8 cellular contexts compared by ENCODE assay signal in the genomic region with DNA sequence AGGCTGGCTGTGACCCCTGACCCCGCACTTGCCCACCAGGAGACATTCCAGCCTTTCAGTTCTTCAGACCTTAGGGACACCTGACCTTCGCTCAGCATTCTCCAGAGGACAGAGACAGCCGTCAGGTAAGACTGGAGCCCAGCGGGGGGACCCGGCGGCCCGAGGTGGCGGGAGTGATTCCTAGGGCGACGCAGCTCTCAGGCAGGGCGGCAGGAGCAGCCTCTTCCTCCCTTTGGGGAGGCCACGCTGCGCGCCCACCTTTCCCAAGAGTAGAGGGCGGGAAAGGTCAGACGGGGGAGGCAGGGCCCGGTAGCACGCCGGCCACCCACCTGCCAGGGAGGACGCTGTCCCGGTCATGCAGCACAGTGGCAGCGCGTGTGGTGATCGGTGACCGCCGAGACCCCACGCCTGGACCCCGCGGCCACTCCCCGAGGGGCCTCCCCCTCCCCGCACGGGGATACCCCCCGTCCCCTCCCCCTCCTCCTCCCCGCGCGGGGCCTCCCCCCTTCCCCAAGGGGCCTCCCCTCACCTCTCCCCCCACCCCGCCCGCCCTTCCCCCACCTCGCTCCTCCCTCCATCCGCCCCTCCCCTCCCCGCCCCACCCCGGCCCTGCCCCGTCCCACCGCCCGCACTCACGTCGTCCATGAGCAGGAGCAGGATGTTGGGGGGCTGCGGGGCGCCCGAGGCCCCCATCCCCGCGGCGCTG. TPM values are rescaled to one million over a fixed set of nuclear protein-coding genes. Genes with fewer than 3 reads are reported as not detected.
DNase-seq lines count a peak whose midpoint lies in the region; ATAC-seq and TF ChIP-seq lines count a peak whose summit lies in the region.

No MANE protein-coding gene starts in this region.

- no peak for TF ChIP-seq CTCF in nephron (IDR thresholded peaks at IDR 0.05; ENCODE audit: unreplicated experiment in 3 of 3)

- no peak overlapping the region for H3K27ac ChIP-seq in SJSA1

- no peak for DNase-seq in SJSA1 (ENCODE audit: low read depth in 1 of 2, low spot score in 2 of 2)
- no peak for DNase-seq in EL
- DNase-seq in glomerular visceral epithelial cell (ENCODE audit: extremely low spot score) = no peak
- no peak for DNase-seq in AML-193 (lab: John Stamatoyannopoulos, UW)

- H3K36me3 ChIP-seq in SJSA1 = peaks cover 39% of the 10 kb centered on the region
- H3K36me3 ChIP-seq in endocrine pancreas (ENCODE audit: control insufficient read depth, insufficient read depth, low read length) = peaks cover 4% of the 10 kb centered on the region

- H3K27me3 Mint-ChIP-seq in nephron (ENCODE audit: low read depth) = no peaks in the 10 kb centered on the region

- H3K9ac ChIP-seq in endocrine pancreas (ENCODE audit: control insufficient read depth, insufficient read depth, low read length) = peak overlapping the region; percentile 52

- peak; percentile 10 for ATAC-seq in GM21786 (IDR thresholded peaks at IDR 0.05; ENCODE audit: unreplicated experiment)
- no peak for ATAC-seq in HG03025 (IDR thresholded peaks at IDR 0.05; ENCODE audit: low FRiP score, unreplicated experiment)

- peaks cover 30% of the 10 kb centered on the region for H3K4me1 ChIP-seq in SJSA1 (replicated peaks)
- no peaks in the 10 kb centered on the region for H3K4me1 ChIP-seq in endocrine pancreas (ENCODE audit: control insufficient read depth, insufficient read depth, low read length)

- H3K4me3 Mint-ChIP-seq in nephron = peak overlapping the region; percentile 90 to 97 (median 95)

- H3K27me3 ChIP-seq in SJSA1 (replicated peaks) (no peaks in the 10 kb centered on the region), endocrine pancreas (ENCODE audit: control insufficient read depth, insufficient read depth, low read length) (no peaks in the 10 kb centered on the region)

- H3K9me3 ChIP-seq in SJSA1 (replicated peaks) = no peaks in the 10 kb centered on the region
- H3K9me3 ChIP-seq in endocrine pancreas (ENCODE audit: control insufficient read depth, low read length) = no peaks in the 10 kb centered on the region

- H3K9me3 Mint-ChIP-seq in nephron = no peaks in the 10 kb centered on the region

- peaks cover 12% of the 10 kb centered on the region for H3K36me3 Mint-ChIP-seq in nephron (ENCODE audit: low read depth)

- H3K4me1 Mint-ChIP-seq in nephron = peaks cover 14% of the 10 kb centered on the region

- H3K4me3 ChIP-seq in SJSA1 = peak overlapping the region; percentile 80
- H3K4me3 ChIP-seq in endocrine pancreas (ENCODE audit: control insufficient read depth, insufficient read depth, low read length) = no peak overlapping the region

- no peak overlapping the region for H3K27ac Mint-ChIP-seq in nephron

RNA-seq across cellular contexts. Expression of gene GALNS, which starts 0.5 kb away (rescaled TPM):
- total RNA-seq in SJSA1 (2014; rRNA removed; shearing (Covaris generic)) = 13.9 and 15.3 TPM in 2 replicates

RNA-seq across cellular contexts. Expression of gene TRAPPC2L, which starts 0.7 kb away (rescaled TPM):
- 17.3 and 27.5 TPM in 2 replicates for total RNA-seq in SJSA1 (2014; rRNA removed; shearing (Covaris generic))

RNA-seq across cellular contexts. Expression of gene PABPN1L, which starts 10.2 kb away (rescaled TPM):
- total RNA-seq in SJSA1 (2014; rRNA removed; shearing (Covaris generic)) = not detected in 2 replicates

RNA-seq across cellular contexts. Expression of gene APRT, which starts 44.5 kb away (rescaled TPM):
- 90.6 and 138 TPM in 2 replicates for total RNA-seq in SJSA1 (2014; rRNA removed; shearing (Covaris generic))

RNA-seq across cellular contexts. Expression of gene CDT1, which starts 52.7 kb away (rescaled TPM):
- total RNA-seq in SJSA1 (2014; rRNA removed; shearing (Covaris generic)) = 36.7 and 45.7 TPM in 2 replicates
